In genomic region chr4:1130318-1131186, GRCh38 we compare ENCODE assay signal across 1 cellular context.
A peak's percentile ranks its signal among the peaks of the same experiment; 100 is the strongest.
TF ChIP-seq lines count a peak whose summit lies in the region.

No MANE protein-coding gene starts in this region.

TF ChIP-seq in HepG2, 621 proteins besides CTCF, POLR2A, EP300 and RAD21 (continued from another document and continues in another):
- no peak for TF ChIP-seq TERF1 (CRISPR knock-in tag; IDR thresholded peaks at IDR 0.05)
- TF ChIP-seq, protein P1, sequence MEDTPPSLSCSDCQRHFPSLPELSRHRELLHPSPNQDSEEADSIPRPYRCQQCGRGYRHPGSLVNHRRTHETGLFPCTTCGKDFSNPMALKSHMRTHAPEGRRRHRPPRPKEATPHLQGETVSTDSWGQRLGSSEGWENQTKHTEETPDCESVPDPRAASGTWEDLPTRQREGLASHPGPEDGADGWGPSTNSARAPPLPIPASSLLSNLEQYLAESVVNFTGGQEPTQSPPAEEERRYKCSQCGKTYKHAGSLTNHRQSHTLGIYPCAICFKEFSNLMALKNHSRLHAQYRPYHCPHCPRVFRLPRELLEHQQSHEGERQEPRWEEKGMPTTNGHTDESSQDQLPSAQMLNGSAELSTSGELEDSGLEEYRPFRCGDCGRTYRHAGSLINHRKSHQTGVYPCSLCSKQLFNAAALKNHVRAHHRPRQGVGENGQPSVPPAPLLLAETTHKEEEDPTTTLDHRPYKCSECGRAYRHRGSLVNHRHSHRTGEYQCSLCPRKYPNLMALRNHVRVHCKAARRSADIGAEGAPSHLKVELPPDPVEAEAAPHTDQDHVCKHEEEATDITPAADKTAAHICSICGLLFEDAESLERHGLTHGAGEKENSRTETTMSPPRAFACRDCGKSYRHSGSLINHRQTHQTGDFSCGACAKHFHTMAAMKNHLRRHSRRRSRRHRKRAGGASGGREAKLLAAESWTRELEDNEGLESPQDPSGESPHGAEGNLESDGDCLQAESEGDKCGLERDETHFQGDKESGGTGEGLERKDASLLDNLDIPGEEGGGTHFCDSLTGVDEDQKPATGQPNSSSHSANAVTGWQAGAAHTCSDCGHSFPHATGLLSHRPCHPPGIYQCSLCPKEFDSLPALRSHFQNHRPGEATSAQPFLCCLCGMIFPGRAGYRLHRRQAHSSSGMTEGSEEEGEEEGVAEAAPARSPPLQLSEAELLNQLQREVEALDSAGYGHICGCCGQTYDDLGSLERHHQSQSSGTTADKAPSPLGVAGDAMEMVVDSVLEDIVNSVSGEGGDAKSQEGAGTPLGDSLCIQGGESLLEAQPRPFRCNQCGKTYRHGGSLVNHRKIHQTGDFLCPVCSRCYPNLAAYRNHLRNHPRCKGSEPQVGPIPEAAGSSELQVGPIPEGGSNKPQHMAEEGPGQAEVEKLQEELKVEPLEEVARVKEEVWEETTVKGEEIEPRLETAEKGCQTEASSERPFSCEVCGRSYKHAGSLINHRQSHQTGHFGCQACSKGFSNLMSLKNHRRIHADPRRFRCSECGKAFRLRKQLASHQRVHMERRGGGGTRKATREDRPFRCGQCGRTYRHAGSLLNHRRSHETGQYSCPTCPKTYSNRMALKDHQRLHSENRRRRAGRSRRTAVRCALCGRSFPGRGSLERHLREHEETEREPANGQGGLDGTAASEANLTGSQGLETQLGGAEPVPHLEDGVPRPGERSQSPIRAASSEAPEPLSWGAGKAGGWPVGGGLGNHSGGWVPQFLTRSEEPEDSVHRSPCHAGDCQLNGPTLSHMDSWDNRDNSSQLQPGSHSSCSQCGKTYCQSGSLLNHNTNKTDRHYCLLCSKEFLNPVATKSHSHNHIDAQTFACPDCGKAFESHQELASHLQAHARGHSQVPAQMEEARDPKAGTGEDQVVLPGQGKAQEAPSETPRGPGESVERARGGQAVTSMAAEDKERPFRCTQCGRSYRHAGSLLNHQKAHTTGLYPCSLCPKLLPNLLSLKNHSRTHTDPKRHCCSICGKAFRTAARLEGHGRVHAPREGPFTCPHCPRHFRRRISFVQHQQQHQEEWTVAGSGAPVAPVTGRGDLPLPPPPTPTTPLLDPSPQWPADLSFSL (CRISPR knock-in tag; IDR thresholded peaks at IDR 0.05) = no peak
- TF ChIP-seq SALL1 (CRISPR knock-in tag; IDR thresholded peaks at IDR 0.05) = peak; percentile 19; the same call in 1 of the 2 replicates
- TF ChIP-seq ZNF12 (CRISPR knock-in tag; IDR thresholded peaks at IDR 0.05) = no peak
- TF ChIP-seq, protein P2, sequence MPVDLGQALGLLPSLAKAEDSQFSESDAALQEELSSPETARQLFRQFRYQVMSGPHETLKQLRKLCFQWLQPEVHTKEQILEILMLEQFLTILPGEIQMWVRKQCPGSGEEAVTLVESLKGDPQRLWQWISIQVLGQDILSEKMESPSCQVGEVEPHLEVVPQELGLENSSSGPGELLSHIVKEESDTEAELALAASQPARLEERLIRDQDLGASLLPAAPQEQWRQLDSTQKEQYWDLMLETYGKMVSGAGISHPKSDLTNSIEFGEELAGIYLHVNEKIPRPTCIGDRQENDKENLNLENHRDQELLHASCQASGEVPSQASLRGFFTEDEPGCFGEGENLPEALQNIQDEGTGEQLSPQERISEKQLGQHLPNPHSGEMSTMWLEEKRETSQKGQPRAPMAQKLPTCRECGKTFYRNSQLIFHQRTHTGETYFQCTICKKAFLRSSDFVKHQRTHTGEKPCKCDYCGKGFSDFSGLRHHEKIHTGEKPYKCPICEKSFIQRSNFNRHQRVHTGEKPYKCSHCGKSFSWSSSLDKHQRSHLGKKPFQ (CRISPR knock-in tag; IDR thresholded peaks at IDR 0.05; ENCODE audit: insufficient replicate concordance) = no peak
- TF ChIP-seq PRMT3 (CRISPR knock-in tag; IDR thresholded peaks at IDR 0.05; ENCODE audit: borderline replicate concordance, low read depth) = no peak
- 0 out of 2 replicates have a peak, but pooled peaks have one; percentile 32 for TF ChIP-seq ZNF580 (CRISPR knock-in tag; IDR thresholded peaks at IDR 0.05; ENCODE audit: borderline replicate concordance, low read depth)
- TF ChIP-seq ZNF205 (CRISPR knock-in tag; IDR thresholded peaks at IDR 0.05) = no peak
- TF ChIP-seq ZNF678 (CRISPR knock-in tag; IDR thresholded peaks at IDR 0.05) = no peak
- no peak for TF ChIP-seq RARG (CRISPR knock-in tag; IDR thresholded peaks at IDR 0.05; ENCODE audit: low read depth)
- no peak for TF ChIP-seq FOXP4 (CRISPR knock-in tag; IDR thresholded peaks at IDR 0.05)
- TF ChIP-seq ZNF788 (CRISPR knock-in tag; IDR thresholded peaks at IDR 0.05; ENCODE audit: borderline replicate concordance) = no peak; the same call in 1 of the 2 replicates
- no peak for TF ChIP-seq ZNF557 (CRISPR knock-in tag; IDR thresholded peaks at IDR 0.05)
- TF ChIP-seq PAX8 (CRISPR knock-in tag; IDR thresholded peaks at IDR 0.05; ENCODE audit: borderline replicate concordance) = no peak
- TF ChIP-seq HINFP (CRISPR knock-in tag; IDR thresholded peaks at IDR 0.05; ENCODE audit: low read depth) = no peak
- TF ChIP-seq TCF7L2 (IDR thresholded peaks at IDR 0.05; ENCODE audit: low read depth, low read length) = no peak
- no peak for TF ChIP-seq ATRX (CRISPR knock-in tag; IDR thresholded peaks at IDR 0.05; ENCODE audit: borderline replicate concordance)
- TF ChIP-seq ZBTB10 (CRISPR knock-in tag; IDR thresholded peaks at IDR 0.05; ENCODE audit: borderline replicate concordance) = no peak
- no peak for TF ChIP-seq RXRA (CRISPR knock-in tag; IDR thresholded peaks at IDR 0.05)
- TF ChIP-seq SIX4 (CRISPR knock-in tag; IDR thresholded peaks at IDR 0.05) = no peak
- TF ChIP-seq ZNF766 (CRISPR knock-in tag; IDR thresholded peaks at IDR 0.05; ENCODE audit: borderline replicate concordance) = no peak
- TF ChIP-seq MXD4 (CRISPR knock-in tag; IDR thresholded peaks at IDR 0.05) = no peak
- no peak for TF ChIP-seq U2AF2 (IDR thresholded peaks at IDR 0.05; ENCODE audit: low read depth, low read length)
- no peak for TF ChIP-seq TAF1 (CRISPR knock-in tag; IDR thresholded peaks at IDR 0.05)
- TF ChIP-seq NR0B2 (CRISPR knock-in tag; IDR thresholded peaks at IDR 0.05) = no peak
- TF ChIP-seq, protein P3, sequence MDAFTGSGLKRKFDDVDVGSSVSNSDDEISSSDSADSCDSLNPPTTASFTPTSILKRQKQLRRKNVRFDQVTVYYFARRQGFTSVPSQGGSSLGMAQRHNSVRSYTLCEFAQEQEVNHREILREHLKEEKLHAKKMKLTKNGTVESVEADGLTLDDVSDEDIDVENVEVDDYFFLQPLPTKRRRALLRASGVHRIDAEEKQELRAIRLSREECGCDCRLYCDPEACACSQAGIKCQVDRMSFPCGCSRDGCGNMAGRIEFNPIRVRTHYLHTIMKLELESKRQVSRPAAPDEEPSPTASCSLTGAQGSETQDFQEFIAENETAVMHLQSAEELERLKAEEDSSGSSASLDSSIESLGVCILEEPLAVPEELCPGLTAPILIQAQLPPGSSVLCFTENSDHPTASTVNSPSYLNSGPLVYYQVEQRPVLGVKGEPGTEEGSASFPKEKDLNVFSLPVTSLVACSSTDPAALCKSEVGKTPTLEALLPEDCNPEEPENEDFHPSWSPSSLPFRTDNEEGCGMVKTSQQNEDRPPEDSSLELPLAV (CRISPR knock-in tag; conservative IDR thresholded peaks at IDR 0.05; ENCODE audit: low read depth) = no peak
- TF ChIP-seq, protein P4, sequence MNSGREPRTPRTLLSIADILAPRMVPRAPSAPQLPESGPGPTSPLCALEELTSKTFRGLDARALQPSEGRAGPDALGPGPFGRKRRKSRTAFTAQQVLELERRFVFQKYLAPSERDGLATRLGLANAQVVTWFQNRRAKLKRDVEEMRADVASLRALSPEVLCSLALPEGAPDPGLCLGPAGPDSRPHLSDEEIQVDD (CRISPR knock-in tag; IDR thresholded peaks at IDR 0.05; ENCODE audit: borderline replicate concordance) = no peak
- no peak for TF ChIP-seq ZNF709 (CRISPR knock-in tag; IDR thresholded peaks at IDR 0.05)
- no peak for TF ChIP-seq PBX2 (CRISPR knock-in tag; IDR thresholded peaks at IDR 0.05)
- TF ChIP-seq ZNF546 (CRISPR knock-in tag; conservative IDR thresholded peaks at IDR 0.05) = no peak
- TF ChIP-seq DNMT1 (CRISPR knock-in tag; IDR thresholded peaks at IDR 0.05) = no peak
- TF ChIP-seq, protein P5, sequence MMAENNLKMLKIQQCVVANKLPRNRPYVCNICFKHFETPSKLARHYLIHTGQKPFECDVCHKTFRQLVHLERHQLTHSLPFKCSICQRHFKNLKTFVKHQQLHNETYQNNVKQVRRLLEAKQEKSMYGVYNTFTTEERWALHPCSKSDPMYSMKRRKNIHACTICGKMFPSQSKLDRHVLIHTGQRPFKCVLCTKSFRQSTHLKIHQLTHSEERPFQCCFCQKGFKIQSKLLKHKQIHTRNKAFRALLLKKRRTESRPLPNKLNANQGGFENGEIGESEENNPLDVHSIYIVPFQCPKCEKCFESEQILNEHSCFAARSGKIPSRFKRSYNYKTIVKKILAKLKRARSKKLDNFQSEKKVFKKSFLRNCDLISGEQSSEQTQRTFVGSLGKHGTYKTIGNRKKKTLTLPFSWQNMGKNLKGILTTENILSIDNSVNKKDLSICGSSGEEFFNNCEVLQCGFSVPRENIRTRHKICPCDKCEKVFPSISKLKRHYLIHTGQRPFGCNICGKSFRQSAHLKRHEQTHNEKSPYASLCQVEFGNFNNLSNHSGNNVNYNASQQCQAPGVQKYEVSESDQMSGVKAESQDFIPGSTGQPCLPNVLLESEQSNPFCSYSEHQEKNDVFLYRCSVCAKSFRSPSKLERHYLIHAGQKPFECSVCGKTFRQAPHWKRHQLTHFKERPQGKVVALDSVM (CRISPR knock-in tag; IDR thresholded peaks at IDR 0.05) = no peak
- TF ChIP-seq PHF21A (CRISPR knock-in tag; IDR thresholded peaks at IDR 0.05) = no peak
- no peak for TF ChIP-seq HOXA5 (CRISPR knock-in tag; IDR thresholded peaks at IDR 0.05)
- no peak for TF ChIP-seq IRX3 (CRISPR knock-in tag; IDR thresholded peaks at IDR 0.05; ENCODE audit: borderline replicate concordance, low read depth)
